ENCODE assay signal across 27 cellular contexts in genomic region chr2:96690306-96691021, GRCh38. TPM values are rescaled to one million over a fixed set of nuclear protein-coding genes. Genes with fewer than 3 reads are reported as not detected.
"Had no signal": no experiment of that assay in that cellular context is flagged by ENCODE, and none has a peak within 500 bp of the region (broad histone marks: within the 10 kb centered on the region; RNA-seq: fewer than 3 reads in every experiment).

No MANE protein-coding gene starts in this region.

- H3K4me1 ChIP-seq: breast epithelium had no signal

- H3K9me3 ChIP-seq: breast epithelium had no signal

- H3K27me3 ChIP-seq: breast epithelium had no signal

- ATAC-seq: activated CD8-positive, alpha-beta T cell treated with anti-CD3 and anti-CD28 coated beads for 36 hours; activated T-cell treated with anti-CD3 and anti-CD28 coated beads, Interleukin-2, amount 50 U/mL, for 72 hours; Panc1; Right ventricle myocardium inferior had no signal

- H3K27ac ChIP-seq: breast epithelium, SK-N-MC, VCaP had no signal

- H3K36me3 ChIP-seq: breast epithelium had no signal

- H3K4me3 ChIP-seq: breast epithelium, SK-N-MC had no signal

- DNase-seq: activated CD4-positive, CD25-positive, alpha-beta regulatory T cell; activated CD8-positive, alpha-beta memory T cell treated with anti-CD3 and anti-CD28 coated beads, Interleukin-2, amount 50 U/mL, for 4 hours; activated CD8-positive, alpha-beta T cell treated with anti-CD3 and anti-CD28 coated beads for 36 hours; activated gamma-delta T cell treated with Interleukin-2 at 50 U/mL for 16 hours; activated naive CD4-positive, alpha-beta T cell treated with anti-CD3 and anti-CD28 coated beads, Interleukin-2, amount 10 ng/mL, durations not matched to agents 7 days and 5 days; activated naive CD8-positive, alpha-beta T cell treated with anti-CD3 and anti-CD28 coated beads for 36 hours; activated T-cell treated with anti-CD3 and anti-CD28 coated beads, Interleukin-2, amount 50 U/mL, for 72 hours; caudate nucleus; Karpas-422; MM.1S; NCI-H1105 treated with DMSO at 0.1 percent for 48 hours; NCI-H1436 treated with DMSO at 0.1 percent for 48 hours; NCI-H187; NCI-H2081; NCI-H526; NCI-H82; RPMI8226; T-helper 1 cell had no signal

RNA-seq across cellular contexts. Expression of gene FER1L5, which starts 47.9 kb away (rescaled TPM):
- total RNA-seq: activated CD8-positive, alpha-beta T cell treated with anti-CD3 and anti-CD28 coated beads for 36 hours; activated naive CD8-positive, alpha-beta T cell treated with anti-CD3 and anti-CD28 coated beads for 36 hours; activated T-cell treated with anti-CD3 and anti-CD28 coated beads, Interleukin-2, amount 50 U/mL, for 72 hours; activated T-helper 2 cell treated with anti-CD3 and anti-CD28 coated beads, Interferon-gamma antibody, Interleukin-2, Interleukin-4, amounts not matched to agents 10 μg/mL and 5 μg/mL and 100 μg/mL, durations not matched to agents 14 hours and 24 hours and 36 hours; NCI-H460; OCI-LY7; Right ventricle myocardium inferior; T-helper 2 cell treated with Interferon-gamma antibody and Interleukin-4, amounts not matched to agents 100 ng/mL and 5 ng/mL, for 36 hours had no signal
